ENCODE assay signal across 8 cellular contexts in the genomic region with DNA sequence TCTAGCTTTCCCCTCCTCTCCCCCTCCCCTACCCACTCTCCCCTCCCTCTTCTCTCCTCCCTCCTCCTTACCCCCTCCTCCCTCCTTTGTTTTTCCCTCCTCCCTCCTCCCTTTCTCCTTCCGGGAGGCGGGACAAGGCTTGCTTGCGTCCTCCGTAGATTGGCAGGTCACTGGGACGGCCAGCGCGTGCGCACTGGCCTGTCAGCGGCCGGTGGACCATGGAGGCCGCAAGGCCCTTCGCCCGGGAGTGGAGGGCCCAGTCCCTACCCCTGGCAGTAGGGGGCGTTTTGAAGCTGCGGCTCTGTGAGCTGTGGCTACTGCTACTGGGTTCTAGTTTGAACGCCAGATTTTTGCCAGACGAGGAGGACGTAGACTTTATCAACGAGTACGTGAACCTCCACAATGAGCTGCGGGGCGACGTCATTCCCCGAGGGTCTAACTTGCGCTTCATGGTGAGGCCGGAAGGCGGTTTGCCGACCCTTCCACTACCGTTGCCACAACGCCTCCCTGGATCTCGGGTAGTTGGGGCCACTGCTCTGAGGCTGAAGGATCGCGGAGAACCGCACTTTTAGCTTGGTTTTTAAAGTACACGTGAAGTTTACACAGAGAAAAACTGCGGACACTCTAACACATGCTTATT. TPM values are rescaled to one million over a fixed set of nuclear protein-coding genes. Genes with fewer than 3 reads are reported as not detected.
DNase-seq lines count a peak whose midpoint lies in the region; ATAC-seq and TF ChIP-seq lines count a peak whose summit lies in the region.

A gene (plus strand): TSS at position 191 of the 640 bp plus-strand sequence. CDS start 28 bp downstream, at position 219.

- H3K4me1 Mint-ChIP-seq in HFFc6 (ENCODE audit: low read depth), result peaks cover 49% of the 10 kb centered on the region
- peaks cover 30% of the 10 kb centered on the region for H3K4me1 Mint-ChIP-seq in activated naive CD8-positive, alpha-beta T cell treated with anti-CD3 and anti-CD28 coated beads, Interleukin-2, amount 10 ng/mL, durations not matched to agents 7 days and 5 days
- H3K4me1 Mint-ChIP-seq in osteocyte (ENCODE audit: unreplicated experiment), result peaks cover 36% of the 10 kb centered on the region

- H3K9me3 Mint-ChIP-seq in HFFc6 (no peaks in the 10 kb centered on the region), osteocyte (ENCODE audit: unreplicated experiment) (no peaks in the 10 kb centered on the region)
- H3K9me3 Mint-ChIP-seq in activated naive CD8-positive, alpha-beta T cell treated with anti-CD3 and anti-CD28 coated beads, Interleukin-2, amount 10 ng/mL, durations not matched to agents 7 days and 5 days, result no peaks in the 10 kb centered on the region

- peak within 1 kb of the TSS; percentile 96 for H3K27ac ChIP-seq in thymus (ENCODE audit: low read depth)

- DNase-seq in HFFc6, result peak; percentile 94
- DNase-seq in NB4 (ENCODE audit: low read depth), result peak; percentile 99
- DNase-seq in SKM-1 (lab: John Stamatoyannopoulos, UW; ENCODE audit: unreplicated experiment), result peak; percentile 42
- peak; percentile 89 for DNase-seq in activated naive CD8-positive, alpha-beta T cell treated with anti-CD3 and anti-CD28 coated beads, Interleukin-2, amount 10 ng/mL, durations not matched to agents 7 days and 5 days
- peak; percentile 90 to 98 (median 96) for DNase-seq in head of caudate nucleus
- DNase-seq in osteocyte (ENCODE audit: extremely low spot score, unreplicated experiment), result peak; percentile 98

- H3K36me3 ChIP-seq in thymus (ENCODE audit: control insufficient read depth, insufficient read depth), result no peaks in the 10 kb centered on the region

- H3K27me3 Mint-ChIP-seq in HFFc6 (ENCODE audit: insufficient read depth) (no peaks in the 10 kb centered on the region; the same call in 1 of the 2 replicates), osteocyte (ENCODE audit: unreplicated experiment) (no peaks in the 10 kb centered on the region)
- H3K27me3 Mint-ChIP-seq in activated naive CD8-positive, alpha-beta T cell treated with anti-CD3 and anti-CD28 coated beads, Interleukin-2, amount 10 ng/mL, durations not matched to agents 7 days and 5 days, result no peaks in the 10 kb centered on the region

- H3K36me3 Mint-ChIP-seq in HFFc6 (ENCODE audit: low read depth), result no peaks in the 10 kb centered on the region
- H3K36me3 Mint-ChIP-seq in activated naive CD8-positive, alpha-beta T cell treated with anti-CD3 and anti-CD28 coated beads, Interleukin-2, amount 10 ng/mL, durations not matched to agents 7 days and 5 days, result peaks cover 13% of the 10 kb centered on the region
- H3K36me3 Mint-ChIP-seq in osteocyte (ENCODE audit: unreplicated experiment), result no peaks in the 10 kb centered on the region

- intact Hi-C loops in head of caudate nucleus (cut with DNase I), result loop anchor here (1.0 to 10.0 kb wide), 2 partner anchors 57 to 114 kb away; a partner anchor contains a TSS

- peak; percentile 98 for ATAC-seq in activated naive CD8-positive, alpha-beta T cell treated with anti-CD3 and anti-CD28 coated beads, Interleukin-2, amount 10 ng/mL, durations not matched to agents 7 days and 5 days (ENCODE audit: low read depth)

- H3K27me3 ChIP-seq in thymus (ENCODE audit: control insufficient read depth, insufficient read depth), result no peaks in the 10 kb centered on the region

- H3K27ac Mint-ChIP-seq in HFFc6, result peak within 1 kb of the TSS; percentile 96
- H3K27ac Mint-ChIP-seq in activated naive CD8-positive, alpha-beta T cell treated with anti-CD3 and anti-CD28 coated beads, Interleukin-2, amount 10 ng/mL, durations not matched to agents 7 days and 5 days, result peak within 1 kb of the TSS; percentile 93
- peak within 1 kb of the TSS; percentile 96 for H3K27ac Mint-ChIP-seq in osteocyte (ENCODE audit: unreplicated experiment)

- peak; percentile 86 for TF ChIP-seq CTCF in HFFc6 (IDR thresholded peaks at IDR 0.05)
- peak; percentile 87 for TF ChIP-seq CTCF in NB4 (IDR thresholded peaks at IDR 0.05; ENCODE audit: low read depth, low read length)
- peak; percentile 88 for TF ChIP-seq CTCF in osteocyte (IDR thresholded peaks at IDR 0.05)

- peak; percentile 42 for TF ChIP-seq POLR2A in NB4 (IDR thresholded peaks at IDR 0.05; ENCODE audit: extremely low read depth, insufficient read length)

- no peaks in the 10 kb centered on the region for H3K9me3 ChIP-seq in thymus (ENCODE audit: control insufficient read depth)

- peak within 1 kb of the TSS; percentile 62 for H3K4me3 ChIP-seq in GM08714 (ENCODE audit: low read length)
- peak within 1 kb of the TSS; percentile 70 for H3K4me3 ChIP-seq in NB4 (ENCODE audit: low read depth, low read length)
- H3K4me3 ChIP-seq in thymus (ENCODE audit: low read length), result peak within 1 kb of the TSS; percentile 80

- POLR2A ChIA-PET in activated naive CD8-positive, alpha-beta T cell treated with anti-CD3 and anti-CD28 coated beads, Interleukin-2, amount 10 ng/mL, durations not matched to agents 7 days and 5 days (lab: Charles Lee), result interaction anchor here (1.0 to 3.2 kb wide), 6 partner anchors 87 to 120 kb away, joined by 4 to 28 read pairs (median 6); a partner anchor contains a TSS

- peak within 1 kb of the TSS; percentile 91 for H3K4me3 Mint-ChIP-seq in HFFc6
- H3K4me3 Mint-ChIP-seq in activated naive CD8-positive, alpha-beta T cell treated with anti-CD3 and anti-CD28 coated beads, Interleukin-2, amount 10 ng/mL, durations not matched to agents 7 days and 5 days, result peak within 1 kb of the TSS; percentile 91
- H3K4me3 Mint-ChIP-seq in osteocyte (ENCODE audit: unreplicated experiment), result peak within 1 kb of the TSS; percentile 85

- 3% methylated on average over 36 of the region's 36 CpGs for WGBS in thymus

- H3K4me1 ChIP-seq in thymus (ENCODE audit: control insufficient read depth, insufficient read depth, low read length), result peaks cover 5% of the 10 kb centered on the region

RNA-seq across cellular contexts. Expression of the gene that starts here (rescaled TPM):
- total RNA-seq in HFFc6 (2021; fragmentation: NEBNext Ultra II Directional; extraction: Animal tissue kit (Norgen Biotek cat#: 25700)), result under 1 TPM; 0.33 to 0.83 (median 0.54) TPM
- under 1 TPM in 1 of 2 experiments, not detected in 1; 0.28 TPM for total RNA-seq in activated naive CD8-positive, alpha-beta T cell treated with anti-CD3 and anti-CD28 coated beads, Interleukin-2, amount 10 ng/mL, durations not matched to agents 7 days and 5 days
- 0.78 and 1.2 TPM in 2 replicates for total RNA-seq in osteocyte
- polyA plus RNA-seq in thymus, result 2.1 TPM

Comparison
In these comparisons a context has a peak if more than half of its experiments do, and no peak if none do; other contexts are left out.
1. Peak in every context shown above with its lines: DNase-seq, ATAC-seq, H3K4me3 ChIP-seq and H3K27ac ChIP-seq.
2. Peak in DNase-seq in HFFc6; RNA of the gene not detected or under 1 TPM.
3. Peak in DNase-seq and ATAC-seq in activated naive CD8-positive, alpha-beta T cell treated with anti-CD3 and anti-CD28 coated beads, Interleukin-2, amount 10 ng/mL, durations not matched to agents 7 days and 5 days; RNA of the gene not detected or under 1 TPM.
4. DNase-seq: peak in every context shown above with its lines; median percentile 99 in NB4; 98 in osteocyte; 96 in head of caudate nucleus; 94 in HFFc6; 89 in activated naive CD8-positive, alpha-beta T cell treated with anti-CD3 and anti-CD28 coated beads, Interleukin-2, amount 10 ng/mL, durations not matched to agents 7 days and 5 days; 42 in SKM-1.